Comparison of ENCODE assay signal across 8 cellular contexts in the genomic region with DNA sequence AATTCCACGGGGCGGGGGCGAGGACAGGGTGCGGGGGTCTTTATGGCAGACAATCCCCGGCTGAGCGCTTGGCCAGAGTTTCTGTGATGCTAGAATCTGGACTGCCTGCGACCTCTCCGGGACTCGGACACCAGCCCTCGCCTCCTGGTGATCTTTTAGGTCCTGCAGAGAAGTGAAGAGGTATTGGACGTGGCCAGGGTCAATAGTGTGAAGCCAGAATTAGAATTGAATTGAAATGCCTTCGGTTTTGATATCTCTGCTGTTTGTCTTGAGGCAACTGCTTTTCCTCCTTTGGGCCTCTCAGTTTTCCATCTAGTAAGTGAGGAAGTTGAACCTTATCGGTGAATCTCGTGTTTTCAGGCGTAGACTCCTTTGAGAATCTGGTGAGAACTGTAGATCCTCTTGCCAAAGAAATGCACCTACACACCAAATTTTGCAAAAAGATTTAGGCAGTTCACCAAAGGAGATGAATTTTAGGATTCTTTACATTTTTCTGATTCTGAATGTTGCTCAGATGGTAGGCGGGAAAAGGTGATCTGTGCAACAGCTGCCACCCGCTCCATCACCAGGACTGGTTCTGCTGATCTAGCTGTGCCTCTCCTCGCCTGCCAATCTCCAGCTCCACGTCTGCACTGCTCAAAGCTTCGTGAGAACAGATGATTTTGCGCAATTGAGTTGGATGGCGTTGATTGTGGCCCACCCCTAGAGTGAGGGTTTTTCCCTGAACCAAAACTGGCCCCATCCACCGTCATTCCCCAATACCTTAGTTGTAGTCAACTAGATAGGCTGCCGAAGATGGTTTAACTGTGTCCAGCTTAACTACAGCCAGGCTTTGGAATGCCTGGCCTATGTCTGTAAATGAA. TPM values are rescaled to one million over a fixed set of nuclear protein-coding genes. Genes with fewer than 3 reads are reported as not detected.
DNase-seq lines count a peak whose midpoint lies in the region; ATAC-seq and TF ChIP-seq lines count a peak whose summit lies in the region.

No MANE protein-coding gene starts in this region.

- H3K4me1 Mint-ChIP-seq in activated B cell treated with CpG ODN at 0.5 μM for 24 hours (peaks cover 61% of the 10 kb centered on the region), progenitor cell of endocrine pancreas (ENCODE audit: low read depth) (peaks cover 51% of the 10 kb centered on the region)

- peak; percentile 4 for ATAC-seq in HG03159 (IDR thresholded peaks at IDR 0.05; ENCODE audit: unreplicated experiment)
- no peak for ATAC-seq in activated B cell treated with CpG ODN at 0.5 μM for 24 hours (ENCODE audit: low read depth)
- ATAC-seq in foreskin keratinocyte: peak; percentile 1
- no peak for ATAC-seq in GM18502 (IDR thresholded peaks at IDR 0.05; ENCODE audit: poor library complexity, unreplicated experiment)

- H3K36me3 Mint-ChIP-seq in activated B cell treated with CpG ODN at 0.5 μM for 24 hours (ENCODE audit: low read depth): peaks cover 24% of the 10 kb centered on the region
- H3K36me3 Mint-ChIP-seq in progenitor cell of endocrine pancreas (ENCODE audit: insufficient read depth): peaks cover 4% of the 10 kb centered on the region

- no peak for TF ChIP-seq CTCF in activated B cell treated with CpG ODN at 0.5 μM for 24 hours (IDR thresholded peaks at IDR 0.05)
- no peak for TF ChIP-seq CTCF in foreskin keratinocyte (conservative IDR thresholded peaks at IDR 0.05)
- no peak for TF ChIP-seq CTCF in progenitor cell of endocrine pancreas (IDR thresholded peaks at IDR 0.05; ENCODE audit: unreplicated experiment)

- peak overlapping the region; percentile 95 for H3K27ac ChIP-seq in foreskin keratinocyte

- intact Hi-C loops in activated B cell treated with CpG ODN at 0.5 μM for 24 hours (cut with micrococcal nuclease): loop anchor here (1.0 to 10.0 kb wide), 12 partner anchors 21 to 1083 kb away; a partner anchor contains a TSS

- peak overlapping the region; percentile 98 for H3K4me3 Mint-ChIP-seq in activated B cell treated with CpG ODN at 0.5 μM for 24 hours
- peak overlapping the region; percentile 100 for H3K4me3 Mint-ChIP-seq in progenitor cell of endocrine pancreas (ENCODE audit: low read depth)

- DNase-seq in NCI-H1092 treated with DMSO at 0.1 percent for 48 hours (lab: John Stamatoyannopoulos, UW) (peak; percentile 41), NCI-H1092 (lab: John Stamatoyannopoulos, UW) (no peak), activated B cell treated with CpG ODN at 0.5 μM for 24 hours (no peak), foreskin keratinocyte (peak in 1 of 2 donors; percentile 46), progenitor cell of endocrine pancreas (ENCODE audit: low spot score, unreplicated experiment) (no peak), epidermal melanocyte (ENCODE audit: insufficient read length, low spot score) (no peak)

- POLR2A ChIA-PET in activated B cell treated with CpG ODN at 0.5 μM for 24 hours (lab: Charles Lee): interaction anchor here (0.5 to 1.2 kb wide), 3 partner anchors 99 to 528 kb away, joined by 3 to 5 read pairs (median 4); a partner anchor contains a TSS

- no peaks in the 10 kb centered on the region for H3K9me3 Mint-ChIP-seq in activated B cell treated with CpG ODN at 0.5 μM for 24 hours
- H3K9me3 Mint-ChIP-seq in progenitor cell of endocrine pancreas (ENCODE audit: low read depth): no peaks in the 10 kb centered on the region

- H3K27me3 ChIP-seq in foreskin keratinocyte: no peaks in the 10 kb centered on the region

- H3K4me1 ChIP-seq in foreskin keratinocyte: peaks cover 32% of the 10 kb centered on the region

- CTCF ChIA-PET in activated B cell treated with CpG ODN at 0.5 μM for 24 hours (lab: Charles Lee): interaction anchor here (1.1 to 1.4 kb wide), 2 partner anchors 100 to 101 kb away, joined by 3 to 7 read pairs; a partner anchor contains a TSS

- H3K27me3 Mint-ChIP-seq in activated B cell treated with CpG ODN at 0.5 μM for 24 hours (no peaks in the 10 kb centered on the region), progenitor cell of endocrine pancreas (no peaks in the 10 kb centered on the region)

- H3K27ac Mint-ChIP-seq in activated B cell treated with CpG ODN at 0.5 μM for 24 hours (peak overlapping the region; percentile 98), progenitor cell of endocrine pancreas (peak overlapping the region; percentile 100)

RNA-seq across cellular contexts. Expression of a gene that starts 0.8 kb away (rescaled TPM):
- total RNA-seq in activated B cell treated with CpG ODN at 0.5 μM for 24 hours (47.3 and 48.9 TPM in 2 replicates), foreskin keratinocyte (29.9 and 32.9 TPM in 2 replicates), progenitor cell of endocrine pancreas (34.9 and 35.0 TPM in 2 replicates)
- polyA plus RNA-seq in foreskin keratinocyte: 27.6 and 33.1 TPM in 2 replicates

RNA-seq across cellular contexts. Expression of a gene that starts 24.4 kb away (rescaled TPM):
- total RNA-seq in activated B cell treated with CpG ODN at 0.5 μM for 24 hours: not detected in 2 replicates
- total RNA-seq in foreskin keratinocyte: 7.1 and 7.8 TPM in 2 replicates
- polyA plus RNA-seq in foreskin keratinocyte: 2.6 and 3.0 TPM in 2 replicates
- total RNA-seq in progenitor cell of endocrine pancreas: 0.12 and 0.24 TPM in 2 replicates

RNA-seq across cellular contexts. Expression of a gene that starts 35.7 kb away (rescaled TPM):
- total RNA-seq in activated B cell treated with CpG ODN at 0.5 μM for 24 hours (not detected in 2 replicates), foreskin keratinocyte (not detected in 2 replicates), progenitor cell of endocrine pancreas (0.24 and 1.1 TPM in 2 replicates)
- not detected in 2 replicates for polyA plus RNA-seq in foreskin keratinocyte

Comparison
In these comparisons a context has a peak if more than half of its experiments do, and no peak if none do; other contexts are left out.
1. ATAC-seq: peak in HG03159 (single experiment) and foreskin keratinocyte (single experiment); none in activated B cell treated with CpG ODN at 0.5 μM for 24 hours (single experiment) and GM18502 (single experiment).